15 cellular contexts compared by ENCODE assay signal in the genomic region with DNA sequence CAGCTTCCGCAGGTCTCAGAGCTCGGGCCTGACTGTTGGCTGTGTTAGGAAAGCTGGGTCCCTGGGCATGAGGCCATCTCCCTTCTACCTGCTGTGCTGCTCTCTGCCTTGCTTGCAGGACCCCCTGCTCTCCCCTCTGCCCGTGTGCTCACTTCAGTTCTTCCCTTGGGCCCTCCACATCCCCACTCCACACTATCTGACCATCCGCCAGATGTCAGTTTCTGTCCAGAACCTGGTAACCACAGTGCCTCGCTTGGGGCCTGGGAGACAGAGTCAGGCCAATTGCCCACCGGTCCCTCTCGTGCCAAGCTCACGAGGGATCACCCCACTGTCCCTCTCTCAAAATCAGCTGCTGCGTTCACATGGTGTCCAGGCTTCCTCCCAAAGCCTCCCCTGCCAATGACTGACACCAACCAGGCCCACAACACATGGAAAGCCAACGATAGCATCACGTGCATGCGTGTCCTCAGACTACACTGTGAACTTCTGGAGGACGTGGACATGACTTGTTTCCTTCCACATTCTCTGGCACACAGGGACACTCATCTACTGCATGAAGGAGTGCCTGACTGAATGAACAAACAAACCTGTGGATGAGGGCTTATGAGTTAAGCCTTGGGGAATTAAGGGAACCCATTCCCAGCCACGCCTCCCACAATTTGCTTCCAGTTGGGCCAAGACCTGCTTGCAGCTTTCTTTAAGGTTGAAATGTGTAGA.
"Had no signal": no experiment of that assay in that cellular context is flagged by ENCODE, and none has a peak within 500 bp of the region (broad histone marks: within the 10 kb centered on the region; RNA-seq: fewer than 3 reads in every experiment).

No MANE protein-coding gene starts in this region.

- ATAC-seq: left lobe of liver had no signal

- H3K27me3 ChIP-seq: brain microvascular endothelial cell, transverse colon had no signal

- H3K4me1 ChIP-seq: transverse colon had no signal

- DNase-seq: activated CD4-positive, alpha-beta T cell treated with anti-CD3 and anti-CD28 coated beads, Interleukin-2, amount 10 ng/mL, durations not matched to agents 7 days and 5 days; activated CD8-positive, alpha-beta memory T cell treated with anti-CD3 and anti-CD28 coated beads for 24 hours; activated naive CD4-positive, alpha-beta T cell treated with Interleukin-2 at 50 U/mL for 16 hours; anterior cingulate cortex; brain microvascular endothelial cell; dermis blood vessel endothelial cell; endodermal cell; mesendoderm; nephron progenitor cell; stimulated activated CD4-positive, alpha-beta T cell treated with anti-CD3 and anti-CD28 coated beads, Interleukin-15, amount 100 ng/mL, for 24 hours; stimulated activated CD4-positive, alpha-beta T cell treated with anti-CD3 and anti-CD28 coated beads, Interleukin-4, amount 100 ng/mL, for 1 hour; stimulated activated naive CD4-positive, alpha-beta T cell treated with Interleukin-2 at 50 U/mL for 16 hours; substantia nigra; transverse colon had no signal

- H3K36me3 ChIP-seq: brain microvascular endothelial cell, transverse colon had no signal

- H3K4me3 ChIP-seq: transverse colon had no signal

- H3K27ac ChIP-seq: brain microvascular endothelial cell, transverse colon had no signal

- H3K9me3 ChIP-seq: transverse colon had no signal
